ENCODE assay signal across 8 cellular contexts in genomic region chrX:112840382-112841113, GRCh38. TPM values are rescaled to one million over a fixed set of nuclear protein-coding genes. Genes with fewer than 3 reads are reported as not detected.
DNase-seq lines count a peak whose midpoint lies in the region; ATAC-seq and TF ChIP-seq lines count a peak whose summit lies in the region.

Gene AMOT, minus strand, starts transcription at chrX:112840831. Its CDS starts 17,705 bp downstream, at chrX:112823126.

- peak within 1 kb of the TSS; percentile 84 for H3K27ac ChIP-seq in ectodermal cell (ENCODE audit: insufficient read depth, low read depth, low read length, poor library complexity, severe bottlenecking)
- peak within 1 kb of the TSS; percentile 67 for H3K27ac ChIP-seq in lower lobe of right lung

- no peaks in the 10 kb centered on the region for H3K27me3 Mint-ChIP-seq in activated CD4-positive, alpha-beta memory T cell treated with anti-CD3 and anti-CD28 coated beads for 36 hours

- intact Hi-C loops in activated CD4-positive, alpha-beta memory T cell treated with anti-CD3 and anti-CD28 coated beads for 36 hours (cut with micrococcal nuclease) = loop anchor here (2.0 to 5.0 kb wide), 2 partner anchors 162 to 1158 kb away; partner anchors contain the start of genes ALG13 and LHFPL1
- intact Hi-C loops in lower lobe of right lung (cut with DNase I) = no loop called here

- ATAC-seq in HG03066 (IDR thresholded peaks at IDR 0.05; ENCODE audit: low read depth, unreplicated experiment) (peak; percentile 67), lower lobe of right lung (peak; percentile 96 to 97)

- CTCF ChIA-PET in activated CD4-positive, alpha-beta memory T cell treated with anti-CD3 and anti-CD28 coated beads for 36 hours (lab: Charles Lee) = interaction anchor here (1.4 kb wide), 1 partner anchor 109 kb away, joined by 5 read pairs; no protein-coding TSS in a partner anchor

- 1% methylated on average over 48 to 49 of the region's 49 CpGs for WGBS in ectodermal cell, 2 experiments

- H3K27me3 ChIP-seq in ectodermal cell (ENCODE audit: control insufficient read depth, insufficient read depth, low read length, poor library complexity, severe bottlenecking) (peaks cover 15% of the 10 kb centered on the region), lower lobe of right lung (ENCODE audit: low read depth) (no peaks in the 10 kb centered on the region)

- TF ChIP-seq CTCF in lower lobe of right lung (IDR thresholded peaks at IDR 0.05) = no peak

- H3K4me1 ChIP-seq in ectodermal cell (ENCODE audit: control insufficient read depth, insufficient read depth, low read length) (peaks cover 12% of the 10 kb centered on the region), lower lobe of right lung (no peaks in the 10 kb centered on the region)

- no peaks in the 10 kb centered on the region for H3K9me3 Mint-ChIP-seq in activated CD4-positive, alpha-beta memory T cell treated with anti-CD3 and anti-CD28 coated beads for 36 hours

- H3K36me3 Mint-ChIP-seq in activated CD4-positive, alpha-beta memory T cell treated with anti-CD3 and anti-CD28 coated beads for 36 hours = no peaks in the 10 kb centered on the region

- peak within 1 kb of the TSS; percentile 80 for H3K4me3 Mint-ChIP-seq in activated CD4-positive, alpha-beta memory T cell treated with anti-CD3 and anti-CD28 coated beads for 36 hours

- H3K4me3 ChIP-seq in ectodermal cell (ENCODE audit: insufficient read depth, low read depth, low read length) (peak within 1 kb of the TSS; percentile 60), lower lobe of right lung (peak within 1 kb of the TSS; percentile 75)

- H3K27ac Mint-ChIP-seq in activated CD4-positive, alpha-beta memory T cell treated with anti-CD3 and anti-CD28 coated beads for 36 hours = peak within 1 kb of the TSS; percentile 49

- H3K9me3 ChIP-seq in ectodermal cell (ENCODE audit: control insufficient read depth, low read length) = no peaks in the 10 kb centered on the region
- H3K9me3 ChIP-seq in lower lobe of right lung = no peaks in the 10 kb centered on the region

- no peaks in the 10 kb centered on the region for H3K36me3 ChIP-seq in ectodermal cell (ENCODE audit: control insufficient read depth, insufficient read depth, low read length)
- no peaks in the 10 kb centered on the region for H3K36me3 ChIP-seq in lower lobe of right lung

- H3K4me1 Mint-ChIP-seq in activated CD4-positive, alpha-beta memory T cell treated with anti-CD3 and anti-CD28 coated beads for 36 hours (ENCODE audit: low read depth) = peaks cover 13% of the 10 kb centered on the region

- DNase-seq in SHP77 (lab: John Stamatoyannopoulos, UW) (peak; percentile 11 to 30), SHP77 treated with DMSO at 0.1 percent for 48 hours (lab: John Stamatoyannopoulos, UW) (no peak), NCI-H446 (lab: John Stamatoyannopoulos, UW) (peak; percentile 14 to 42), lower lobe of right lung (peak; percentile 80)
- DNase-seq in activated CD4-positive, alpha-beta memory T cell treated with anti-CD3 and anti-CD28 coated beads for 36 hours = peak; percentile 66
- peak; percentile 4 to 47 for DNase-seq in stimulated activated CD4-positive, alpha-beta T cell treated with anti-CD3 and anti-CD28 coated beads, Interleukin-4, amount 100 ng/mL, for 48 hours (ENCODE audit: low read depth in 2 of 2)

- POLR2A ChIA-PET in activated CD4-positive, alpha-beta memory T cell treated with anti-CD3 and anti-CD28 coated beads for 36 hours (lab: Charles Lee) = no interaction called here

RNA-seq across cellular contexts. Expression of gene AMOT, which starts in this region (rescaled TPM):
- 1 to 10 TPM; 1.1 to 1.4 TPM for total RNA-seq in activated CD4-positive, alpha-beta memory T cell treated with anti-CD3 and anti-CD28 coated beads for 36 hours
- 14.9 TPM for polyA plus RNA-seq in ectodermal cell (2013, experiment 1 of 4)
- 15.2 TPM for polyA plus RNA-seq in ectodermal cell (2013, experiment 2 of 4)
- polyA plus RNA-seq in ectodermal cell (2013, experiment 3 of 4) = 15.7 TPM
- 20.5 TPM for polyA plus RNA-seq in ectodermal cell (2013, experiment 4 of 4)
- total RNA-seq in lower lobe of right lung = 12.4 TPM
